1 cellular context compared by ENCODE assay signal in genomic region chr2:101277111-101277510, GRCh38.
TF ChIP-seq lines count a peak whose summit lies in the region.

No MANE protein-coding gene starts in this region.

TF ChIP-seq in endothelial cell of umbilical vein, 7 proteins besides CTCF, POLR2A, EP300 and RAD21:
- TF ChIP-seq MAX (IDR thresholded peaks at IDR 0.05; ENCODE audit: insufficient read depth, insufficient read length) (no peak), JUN (IDR thresholded peaks at IDR 0.05; ENCODE audit: borderline replicate concordance, insufficient read depth, insufficient read length, low read depth) (no peak), POLR2AphosphoS5 (IDR thresholded peaks at IDR 0.05; ENCODE audit: insufficient read depth, low read depth, low read length) (no peak), MYC (IDR thresholded peaks at IDR 0.05; ENCODE audit: low read depth, low read length) (no peak), GATA2 (IDR thresholded peaks at IDR 0.05; ENCODE audit: insufficient read depth, insufficient read length, low read depth, low read length) (no peak), FOS (IDR thresholded peaks at IDR 0.05; ENCODE audit: borderline replicate concordance, insufficient read depth, low read length) (no peak), EZH2 (IDR thresholded peaks at IDR 0.05; ENCODE audit: borderline replicate concordance, low read depth, low read length, severe bottlenecking) (no peak)
